12 cellular contexts compared by ENCODE assay signal in the genomic region with DNA sequence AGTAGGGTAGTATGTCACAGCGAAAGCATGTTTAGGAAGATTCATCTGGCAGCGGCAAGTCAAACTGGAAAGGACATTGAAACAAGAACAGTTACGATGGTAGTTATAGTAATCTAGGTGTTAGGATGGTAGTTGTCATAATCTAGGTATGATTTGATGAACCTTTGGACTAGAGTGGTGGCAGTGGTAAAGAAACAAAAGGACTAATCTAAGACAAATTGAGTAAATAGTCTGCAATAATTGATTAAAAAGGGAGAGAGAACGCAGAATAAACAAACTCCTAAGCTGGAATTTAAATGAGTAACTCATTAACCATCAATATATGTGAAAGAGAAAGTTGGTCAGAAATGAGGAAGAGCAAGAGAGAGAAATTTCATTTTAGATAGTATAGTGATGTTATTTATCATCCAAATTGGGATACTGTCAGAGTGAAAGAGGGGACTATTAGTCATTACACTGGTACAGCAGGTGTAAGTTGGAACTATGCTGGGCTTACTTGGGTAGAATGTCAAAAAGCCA. TPM values are rescaled to one million over a fixed set of nuclear protein-coding genes. Genes with fewer than 3 reads are reported as not detected.
DNase-seq lines count a peak whose midpoint lies in the region; ATAC-seq and TF ChIP-seq lines count a peak whose summit lies in the region.
"Had no signal": no experiment of that assay in that cellular context is flagged by ENCODE, and none has a peak within 500 bp of the region (broad histone marks: within the 10 kb centered on the region; RNA-seq: fewer than 3 reads in every experiment).

No MANE protein-coding gene starts in this region.

- WGBS in mesenchymal stem cell = 99% methylated on average over 3 of the region's 4 CpGs
- no CpG with 5 or more reads among the region's 4 CpGs for WGBS in mesendoderm (ENCODE audit: extremely low coverage, insufficient coverage, low lambda C conversion rate)

- CTCF ChIA-PET in activated CD4-positive, alpha-beta T cell treated with anti-CD3 and anti-CD28 coated beads for 36 hours (lab: Charles Lee) = interaction anchor here (0.6 to 1.1 kb wide), 2 partner anchors 161 to 418 kb away, joined by 3 read pairs; no protein-coding TSS in a partner anchor

- peak overlapping the region; percentile 33 for H3K4me2 ChIP-seq in mesenchymal stem cell (ENCODE audit: low read length, poor library complexity, severe bottlenecking)
- no peak overlapping the region for H3K4me2 ChIP-seq in mesendoderm (ENCODE audit: low read length)

- H3K4me1 Mint-ChIP-seq in activated CD4-positive, alpha-beta T cell treated with anti-CD3 and anti-CD28 coated beads for 36 hours = peaks cover 22% of the 10 kb centered on the region

- no peak overlapping the region for H2BK15ac ChIP-seq in mesenchymal stem cell (ENCODE audit: low read depth, poor library complexity, severe bottlenecking)
- H2BK15ac ChIP-seq in mesendoderm (replicated peaks; ENCODE audit: low read depth) = no peak overlapping the region

- H3K27ac ChIP-seq in mesenchymal stem cell (ENCODE audit: low read length, poor library complexity, severe bottlenecking) (peak overlapping the region; percentile 60), mesendoderm (ENCODE audit: low read depth, low read length) (no peak overlapping the region), left lung (no peak overlapping the region)

- no peak for TF ChIP-seq CTCF in left lung (IDR thresholded peaks at IDR 0.05)

- no peak overlapping the region for H2AFZ ChIP-seq in mesenchymal stem cell (ENCODE audit: low read depth, low read length)

- intact Hi-C loops in activated CD4-positive, alpha-beta T cell treated with anti-CD3 and anti-CD28 coated beads for 36 hours (cut with DNase I, micrococcal nuclease) = loop anchor here (1.0 to 5.0 kb wide), 4 partner anchors 26 to 631 kb away; no protein-coding TSS in a partner anchor
- intact Hi-C loops in left lung (cut with DNase I) = no loop called here

- no peak overlapping the region for H4K8ac ChIP-seq in mesenchymal stem cell (ENCODE audit: low read length)
- H4K8ac ChIP-seq in mesendoderm (ENCODE audit: low read depth, low read length) = no peak overlapping the region

- peaks cover 46% of the 10 kb centered on the region for H3K36me3 Mint-ChIP-seq in activated CD4-positive, alpha-beta T cell treated with anti-CD3 and anti-CD28 coated beads for 36 hours (ENCODE audit: low read depth)

- H3K36me3 ChIP-seq in mesenchymal stem cell (ENCODE audit: control insufficient read depth in 1 of 2, insufficient read depth in 2 of 2, low read depth in 1 of 2, low read length in 2 of 2) (peaks cover 0 to 53% of the 10 kb centered on the region in 2 experiments), mesendoderm (ENCODE audit: control insufficient read depth, insufficient read depth, low read length) (no peaks in the 10 kb centered on the region), left lung (peaks cover 0 to 54% of the 10 kb centered on the region in 2 donors)

- H3K27me3 Mint-ChIP-seq in activated CD4-positive, alpha-beta T cell treated with anti-CD3 and anti-CD28 coated beads for 36 hours = no peaks in the 10 kb centered on the region
- H3K27me3 Mint-ChIP-seq: naive thymus-derived CD8-positive, alpha-beta T cell had no signal

- no peaks in the 10 kb centered on the region for H3K9me3 Mint-ChIP-seq in activated CD4-positive, alpha-beta T cell treated with anti-CD3 and anti-CD28 coated beads for 36 hours (ENCODE audit: low read depth)
- H3K9me3 Mint-ChIP-seq: naive thymus-derived CD8-positive, alpha-beta T cell had no signal

- DNase-seq in activated CD4-positive, alpha-beta T cell treated with anti-CD3 and anti-CD28 coated beads for 36 hours = peak; percentile 31
- no peak for DNase-seq in activated CD4-positive, alpha-beta T cell treated with anti-CD3 and anti-CD28 coated beads for 1 hour
- DNase-seq in mesenchymal stem cell (no peak), mesendoderm (no peak), left lung (no peak)
- DNase-seq: activated CD4-positive, CD25-positive, alpha-beta regulatory T cell treated with anti-CD3 and anti-CD28 coated beads, Interleukin-2, amount 50 U/mL, for 72 hours; GF-D8; naive thymus-derived CD8-positive, alpha-beta T cell had no signal

- H3K23ac ChIP-seq in mesenchymal stem cell (ENCODE audit: low read length in 2 of 2) (no peak overlapping the region), mesendoderm (ENCODE audit: low read length) (no peak overlapping the region)

- no peaks in the 10 kb centered on the region for H3K27me3 ChIP-seq in mesenchymal stem cell (ENCODE audit: control insufficient read depth in 1 of 2, insufficient read depth in 1 of 2, low read length in 2 of 2)
- H3K27me3 ChIP-seq in mesendoderm (ENCODE audit: insufficient read depth, low read length, poor library complexity) = no peaks in the 10 kb centered on the region
- H3K27me3 ChIP-seq in left lung = no peaks in the 10 kb centered on the region

- H3K56ac ChIP-seq in mesendoderm (ENCODE audit: low read length) = no peak overlapping the region

- H3K27ac Mint-ChIP-seq in activated CD4-positive, alpha-beta T cell treated with anti-CD3 and anti-CD28 coated beads for 36 hours = peak overlapping the region; percentile 69

- no peak overlapping the region for H4K5ac ChIP-seq in mesendoderm (ENCODE audit: low read length)

- peak; percentile 94 for ATAC-seq in activated CD4-positive, alpha-beta T cell treated with anti-CD3 and anti-CD28 coated beads for 36 hours
- ATAC-seq in GM21381 (IDR thresholded peaks at IDR 0.05; ENCODE audit: unreplicated experiment) (peak; percentile 96), HG03108 (IDR thresholded peaks at IDR 0.05; ENCODE audit: unreplicated experiment) (peak; percentile 86), HG02970 (IDR thresholded peaks at IDR 0.05; ENCODE audit: low FRiP score, unreplicated experiment) (no peak), left lung (no peak)
- ATAC-seq: K562; naive thymus-derived CD8-positive, alpha-beta T cell had no signal

- POLR2A ChIA-PET in activated CD4-positive, alpha-beta T cell treated with anti-CD3 and anti-CD28 coated beads for 36 hours (lab: Charles Lee) = no interaction called here

- H2AK5ac ChIP-seq in mesenchymal stem cell (ENCODE audit: low read length, severe bottlenecking) = no peak overlapping the region
- no peak overlapping the region for H2AK5ac ChIP-seq in mesendoderm (ENCODE audit: low read length)

- H3K4ac ChIP-seq in mesenchymal stem cell (ENCODE audit: low read depth in 1 of 2, low read length in 2 of 2) (no peak overlapping the region), mesendoderm (ENCODE audit: low read depth, low read length) (no peak overlapping the region)

- H3K9ac ChIP-seq in mesenchymal stem cell (ENCODE audit: low read length) (no peak overlapping the region), mesendoderm (ENCODE audit: low read length) (no peak overlapping the region)

- H3K79me1 ChIP-seq in mesenchymal stem cell (replicated peaks; ENCODE audit: low read length, poor library complexity, severe bottlenecking) = peaks cover 8% of the 10 kb centered on the region
- no peaks in the 10 kb centered on the region for H3K79me1 ChIP-seq in mesendoderm (ENCODE audit: low read length)

- H3K4me1 ChIP-seq in mesenchymal stem cell (ENCODE audit: control insufficient read depth, insufficient read depth, low read depth, low read length) (peaks cover 1% of the 10 kb centered on the region), mesendoderm (ENCODE audit: control insufficient read depth, low read depth, low read length) (no peaks in the 10 kb centered on the region), left lung (no peaks in the 10 kb centered on the region)

- H3K18ac ChIP-seq in mesenchymal stem cell (ENCODE audit: low read depth in 1 of 2, low read length in 2 of 2) = no peak overlapping the region
- no peak overlapping the region for H3K18ac ChIP-seq in mesendoderm (ENCODE audit: low read length)

- no peak overlapping the region for H2BK120ac ChIP-seq in mesenchymal stem cell (ENCODE audit: low read depth, low read length)
- H2BK120ac ChIP-seq in mesendoderm (ENCODE audit: low read depth, low read length) = no peak overlapping the region

- H3K4me3 ChIP-seq in mesenchymal stem cell (ENCODE audit: insufficient read depth in 1 of 2, low read depth in 1 of 2, low read length in 2 of 2) (no peak overlapping the region), mesendoderm (ENCODE audit: low read length) (no peak overlapping the region), left lung (no peak overlapping the region)
- H3K4me3 ChIP-seq: K562 had no signal

- H2BK5ac ChIP-seq in mesenchymal stem cell (ENCODE audit: low read depth, low read length, poor library complexity, severe bottlenecking) (no peak overlapping the region), mesendoderm (ENCODE audit: low read length) (no peak overlapping the region)

- H3K4me3 Mint-ChIP-seq in activated CD4-positive, alpha-beta T cell treated with anti-CD3 and anti-CD28 coated beads for 36 hours = peak overlapping the region; percentile 2
- H3K4me3 Mint-ChIP-seq: naive thymus-derived CD8-positive, alpha-beta T cell had no signal

- H2BK12ac ChIP-seq in mesenchymal stem cell (ENCODE audit: low read length in 2 of 2) = no peak overlapping the region

- no peak overlapping the region for H3K14ac ChIP-seq in mesenchymal stem cell (ENCODE audit: low read length in 2 of 2)

- no peaks in the 10 kb centered on the region for H3K79me2 ChIP-seq in mesendoderm (ENCODE audit: control insufficient read depth, insufficient read depth, low read length)

- H3K9me3 ChIP-seq in mesenchymal stem cell (ENCODE audit: control insufficient read depth, low read length) (no peaks in the 10 kb centered on the region), left lung (no peaks in the 10 kb centered on the region)

- no peak overlapping the region for H4K91ac ChIP-seq in mesenchymal stem cell (ENCODE audit: low read length)

RNA-seq across cellular contexts. Expression of a gene that starts 56.8 kb away (rescaled TPM):
- total RNA-seq in activated CD4-positive, alpha-beta T cell treated with anti-CD3 and anti-CD28 coated beads for 36 hours = 100 to 1,000 TPM in 1 of 2 experiments, 10 to 100 TPM in 1; 98.2 to 106 TPM
- polyA plus RNA-seq in mesenchymal stem cell (2013, experiment 1 of 2) = 34.6 TPM
- polyA plus RNA-seq in mesenchymal stem cell (2013, experiment 2 of 2) = 36.1 TPM
- 77.7 TPM for polyA plus RNA-seq in mesendoderm (2013, experiment 1 of 2)
- 75.0 TPM for polyA plus RNA-seq in mesendoderm (2013, experiment 2 of 2)
- total RNA-seq in left lung = 10 to 100 TPM; 48.8 to 61.1 TPM

RNA-seq across cellular contexts. Expression of a gene that starts 57.1 kb away (rescaled TPM):
- 10 to 100 TPM; 12.1 to 12.9 TPM for total RNA-seq in activated CD4-positive, alpha-beta T cell treated with anti-CD3 and anti-CD28 coated beads for 36 hours
- 32.0 TPM for polyA plus RNA-seq in mesenchymal stem cell (2013, experiment 1 of 2)
- 33.8 TPM for polyA plus RNA-seq in mesenchymal stem cell (2013, experiment 2 of 2)
- 29.2 TPM for polyA plus RNA-seq in mesendoderm (2013, experiment 1 of 2)
- polyA plus RNA-seq in mesendoderm (2013, experiment 2 of 2) = 29.4 TPM
- 10 to 100 TPM; 26.4 to 26.9 TPM for total RNA-seq in left lung

Comparison
In these comparisons a context has a peak if more than half of its experiments do, and no peak if none do; other contexts are left out.
1. ATAC-seq: peak in activated CD4-positive, alpha-beta T cell treated with anti-CD3 and anti-CD28 coated beads for 36 hours (single experiment), GM21381 (single experiment) and HG03108 (single experiment); none in HG02970 (single experiment) and left lung (single experiment).
2. intact Hi-C loops: an anchor here in activated CD4-positive, alpha-beta T cell treated with anti-CD3 and anti-CD28 coated beads for 36 hours (1.0 to 5.0 kb wide); none called in left lung.